8 cellular contexts compared by ENCODE assay signal in genomic region chr5:34915856-34916192, GRCh38. TPM values are rescaled to one million over a fixed set of nuclear protein-coding genes. Genes with fewer than 3 reads are reported as not detected.
DNase-seq lines count a peak whose midpoint lies in the region; ATAC-seq and TF ChIP-seq lines count a peak whose summit lies in the region.

No MANE protein-coding gene starts in this region.

- H3K79me2 ChIP-seq in DOHH2 (ENCODE audit: control insufficient read depth, low read length) = peaks cover 99% of the 10 kb centered on the region
- H3K79me2 ChIP-seq in Loucy (ENCODE audit: insufficient read depth, low read length) = peaks cover 95% of the 10 kb centered on the region
- H3K79me2 ChIP-seq in fibroblast of lung (ENCODE audit: control insufficient read depth, insufficient read depth, low read length) = peaks cover 71% of the 10 kb centered on the region
- peaks cover 72% of the 10 kb centered on the region for H3K79me2 ChIP-seq in smooth muscle cell (ENCODE audit: low read depth)

- H3K9ac ChIP-seq in Loucy (ENCODE audit: low read depth, low read length, poor library complexity, severe bottlenecking) (peak overlapping the region; percentile 91), fibroblast of lung (ENCODE audit: insufficient read depth, low read length) (peak overlapping the region; percentile 80), smooth muscle cell (ENCODE audit: low read depth) (peak overlapping the region; percentile 85)

- H3K9me3 ChIP-seq in DOHH2 (ENCODE audit: control insufficient read depth, insufficient read depth, low read length) = no peaks in the 10 kb centered on the region
- H3K9me3 ChIP-seq in Loucy (ENCODE audit: insufficient read depth, low read depth, low read length) = no peaks in the 10 kb centered on the region
- no peaks in the 10 kb centered on the region for H3K9me3 ChIP-seq in fibroblast of lung (ENCODE audit: control insufficient read depth, insufficient read depth, low read depth, low read length)
- no peaks in the 10 kb centered on the region for H3K9me3 ChIP-seq in smooth muscle cell (replicated peaks; ENCODE audit: low read depth)

- peak overlapping the region; percentile 79 for H3K27ac ChIP-seq in DOHH2 (ENCODE audit: low read depth, low read length)
- peak overlapping the region; percentile 75 for H3K27ac ChIP-seq in fibroblast of lung (ENCODE audit: insufficient read depth, low read length)
- H3K27ac ChIP-seq in smooth muscle cell (ENCODE audit: low read depth) = peak overlapping the region; percentile 78

- WGBS in smooth muscle cell (ENCODE audit: low lambda C conversion rate) = under 1% methylated on average over 20 of the region's 20 CpGs

- H3K4me1 ChIP-seq in DOHH2 (ENCODE audit: control insufficient read depth, low read length) (peaks cover 25% of the 10 kb centered on the region), Loucy (ENCODE audit: insufficient read depth, low read length, poor library complexity, severe bottlenecking) (peaks cover 46% of the 10 kb centered on the region), fibroblast of lung (ENCODE audit: control insufficient read depth, extremely low read depth, insufficient read depth, low read length) (peaks cover 4% of the 10 kb centered on the region), smooth muscle cell (ENCODE audit: low read depth) (peaks cover 21% of the 10 kb centered on the region)

- no peaks in the 10 kb centered on the region for H3K27me3 ChIP-seq in DOHH2 (ENCODE audit: control insufficient read depth, low read length)
- H3K27me3 ChIP-seq in Loucy (ENCODE audit: insufficient read depth, low read length, poor library complexity, severe bottlenecking) = no peaks in the 10 kb centered on the region
- H3K27me3 ChIP-seq in fibroblast of lung (ENCODE audit: control insufficient read depth, insufficient read depth, low read length) = no peaks in the 10 kb centered on the region
- no peaks in the 10 kb centered on the region for H3K27me3 ChIP-seq in smooth muscle cell (ENCODE audit: low read depth)

- TF ChIP-seq CTCF in DOHH2 (IDR thresholded peaks at IDR 0.05; ENCODE audit: low read depth, low read length, poor library complexity, severe bottlenecking) (no peak), Loucy (conservative IDR thresholded peaks at IDR 0.05; ENCODE audit: low read length) (no peak), fibroblast of lung (conservative IDR thresholded peaks at IDR 0.05 in 1 of 2, IDR thresholded peaks at IDR 0.05 in 1 of 2; ENCODE audit: low read depth in 1 of 2, low read length in 2 of 2) (no peak), smooth muscle cell (IDR thresholded peaks at IDR 0.05; ENCODE audit: borderline replicate concordance, insufficient read depth, poor library complexity, severe bottlenecking) (no peak)

- H3K36me3 ChIP-seq in DOHH2 (ENCODE audit: control insufficient read depth, low read length) = peaks cover 93% of the 10 kb centered on the region
- H3K36me3 ChIP-seq in Loucy (ENCODE audit: insufficient read depth, low read length) = peaks cover 28% of the 10 kb centered on the region
- peaks cover 7% of the 10 kb centered on the region for H3K36me3 ChIP-seq in fibroblast of lung (ENCODE audit: control insufficient read depth, insufficient read depth, low read length)
- H3K36me3 ChIP-seq in smooth muscle cell (ENCODE audit: low read depth) = peaks cover 13% of the 10 kb centered on the region

- H3K4me3 ChIP-seq in DOHH2 (ENCODE audit: low read length) = peak overlapping the region; percentile 85
- H3K4me3 ChIP-seq in Loucy (ENCODE audit: low read length, poor library complexity, severe bottlenecking) = peak overlapping the region; percentile 97
- H3K4me3 ChIP-seq in fibroblast of lung (replicated peaks in 1 of 4; ENCODE audit: control extremely low read depth in 1 of 4, insufficient read depth in 1 of 4, low read depth in 3 of 4, low read length in 4 of 4) = peak overlapping the region; percentile 65 to 99 (median 95)
- H3K4me3 ChIP-seq in smooth muscle cell = peak overlapping the region; percentile 98

- no peaks in the 10 kb centered on the region; the same call in 1 of the 2 replicates for H4K20me1 ChIP-seq in DOHH2 (ENCODE audit: control insufficient read depth, insufficient read depth, low read depth, low read length)
- H4K20me1 ChIP-seq in Loucy (ENCODE audit: insufficient read depth, low read length, poor library complexity, severe bottlenecking) = peaks cover 61% of the 10 kb centered on the region
- no peaks in the 10 kb centered on the region for H4K20me1 ChIP-seq in fibroblast of lung (ENCODE audit: control insufficient read depth, extremely low read depth, insufficient read depth, low read length)
- no peaks in the 10 kb centered on the region for H4K20me1 ChIP-seq in smooth muscle cell (ENCODE audit: low read depth)

- H3K4me2 ChIP-seq in DOHH2 (ENCODE audit: low read length) = peak overlapping the region; percentile 87
- H3K4me2 ChIP-seq in Loucy (ENCODE audit: low read depth, low read length, poor library complexity, severe bottlenecking) = peak overlapping the region; percentile 99
- H3K4me2 ChIP-seq in fibroblast of lung (ENCODE audit: extremely low read depth, insufficient read depth, low read length) = peak overlapping the region; percentile 92
- H3K4me2 ChIP-seq in smooth muscle cell = peak overlapping the region; percentile 98

- H3K9me2 ChIP-seq in DOHH2 (replicated peaks; ENCODE audit: control insufficient read depth, low read length) = no peaks in the 10 kb centered on the region
- no peaks in the 10 kb centered on the region for H3K9me2 ChIP-seq in Loucy (replicated peaks; ENCODE audit: low read depth, low read length)

- DNase-seq in fibroblast of lung (ENCODE audit: low read depth in 2 of 2) (peak in 1 of 2 donors; percentile 8), smooth muscle cell (lab: John Stamatoyannopoulos, UW; ENCODE audit: unreplicated experiment) (no peak), RPMI8226 (no peak), G401 (ENCODE audit: low spot score) (no peak), EL (no peak)

- in situ Hi-C loops in G401 (cut with HindIII; ENCODE audit: low sequenced_read_pairs) = no loop called here

- H3F3A ChIP-seq in DOHH2 (ENCODE audit: control insufficient read depth, insufficient read depth) = peaks cover 14% of the 10 kb centered on the region
- no peaks in the 10 kb centered on the region for H3F3A ChIP-seq in Loucy (ENCODE audit: low read depth)
- H3F3A ChIP-seq in smooth muscle cell (ENCODE audit: low read depth) = no peaks in the 10 kb centered on the region

- ATAC-seq in GM21515 (IDR thresholded peaks at IDR 0.05; ENCODE audit: unreplicated experiment) = peak; percentile 10

- peak overlapping the region; percentile 70 for H2AFZ ChIP-seq in Loucy (ENCODE audit: low read length)
- peak overlapping the region; percentile 88 for H2AFZ ChIP-seq in fibroblast of lung (ENCODE audit: low read length)
- peak overlapping the region; percentile 88 for H2AFZ ChIP-seq in smooth muscle cell (ENCODE audit: low read depth)

RNA-seq across cellular contexts. Expression of gene BRIX1, which starts 0.3 kb away (rescaled TPM):
- total RNA-seq in fibroblast of lung = 40.8 and 46.9 TPM in 2 replicates
- polyA plus RNA-seq in fibroblast of lung = 42.3 and 84.2 TPM in 2 replicates
- 28.8 and 57.8 TPM in 2 replicates for polyA plus RNA-seq in fibroblast of lung (2012)
- 0.43 and 4.4 TPM in 2 replicates for polyA minus RNA-seq in fibroblast of lung (ENCODE audit: low replicate concordance)
- total RNA-seq in smooth muscle cell = 38.1 and 39.6 TPM in 2 replicates
- 25.8 and 34.8 TPM in 2 replicates for polyA plus RNA-seq in smooth muscle cell
- 64.2 and 66.5 TPM in 2 replicates for total RNA-seq in G401 (2014; rRNA removed; shearing (Covaris generic))

RNA-seq across cellular contexts. Expression of gene RAD1, which starts 0.5 kb away (rescaled TPM):
- total RNA-seq in fibroblast of lung (69.6 and 123 TPM in 2 replicates), smooth muscle cell (14.5 and 33.2 TPM in 2 replicates)
- polyA plus RNA-seq in fibroblast of lung (40.4 and 46.9 TPM in 2 replicates), smooth muscle cell (24.1 and 26.4 TPM in 2 replicates)
- 41.0 and 41.7 TPM in 2 replicates for polyA plus RNA-seq in fibroblast of lung (2012)
- polyA minus RNA-seq in fibroblast of lung (ENCODE audit: low replicate concordance) = 8.2 and 9.8 TPM in 2 replicates
- total RNA-seq in G401 (2014; rRNA removed; shearing (Covaris generic)) = 35.3 and 38.9 TPM in 2 replicates

RNA-seq across cellular contexts. Expression of gene DNAJC21, which starts 13.5 kb away (rescaled TPM):
- 49.8 and 64.4 TPM in 2 replicates for total RNA-seq in fibroblast of lung
- 56.6 and 60.4 TPM in 2 replicates for polyA plus RNA-seq in fibroblast of lung
- 48.3 and 49.5 TPM in 2 replicates for polyA plus RNA-seq in fibroblast of lung (2012)
- 1.7 and 3.4 TPM in 2 replicates for polyA minus RNA-seq in fibroblast of lung (ENCODE audit: low replicate concordance)
- total RNA-seq in smooth muscle cell = 24.1 and 27.9 TPM in 2 replicates
- polyA plus RNA-seq in smooth muscle cell = 21.8 and 29.1 TPM in 2 replicates
- 10.1 and 16.3 TPM in 2 replicates for total RNA-seq in G401 (2014; rRNA removed; shearing (Covaris generic))
